ENCODE assay signal across 23 cellular contexts in genomic region chr2:164523026-164523425, GRCh38.
DNase-seq lines count a peak whose midpoint lies in the region; ATAC-seq and TF ChIP-seq lines count a peak whose summit lies in the region.
"Had no signal": no experiment of that assay in that cellular context is flagged by ENCODE, and none has a peak within 500 bp of the region (broad histone marks: within the 10 kb centered on the region; RNA-seq: fewer than 3 reads in every experiment).

No MANE protein-coding gene starts in this region.

- H3K9me2 ChIP-seq in SK-N-SH = no peaks in the 10 kb centered on the region

- no peak overlapping the region for H3K4me2 ChIP-seq in SK-N-SH

- TF ChIP-seq RAD21 in SK-N-SH (IDR thresholded peaks at IDR 0.05; ENCODE audit: low read length) = no peak

- TF ChIP-seq CTCF in SK-N-SH (IDR thresholded peaks at IDR 0.05) = no peak
- no peak for TF ChIP-seq CTCF in fibroblast of the aortic adventitia (IDR thresholded peaks at IDR 0.05; ENCODE audit: insufficient read depth, low read length)
- TF ChIP-seq CTCF in heart right ventricle (IDR thresholded peaks at IDR 0.05) = no peak

- no peak for ATAC-seq in HG02588 (IDR thresholded peaks at IDR 0.05; ENCODE audit: unreplicated experiment)
- no peak for ATAC-seq in GM19035 (IDR thresholded peaks at IDR 0.05; ENCODE audit: unreplicated experiment)
- ATAC-seq in heart right ventricle = no peak
- ATAC-seq: activated T-cell treated with anti-CD3 and anti-CD28 coated beads, Interleukin-2, amount 50 U/mL, for 72 hours; effector memory CD8-positive, alpha-beta T cell; K562; left colon had no signal

- no peak overlapping the region for H3K9ac ChIP-seq in SK-N-SH

- WGBS in SK-N-SH (ENCODE audit: low lambda C conversion rate) = 47% methylated on average over 3 of the region's 3 CpGs
- 73 to 81% methylated on average over 3 of the region's 3 CpGs for WGBS in heart right ventricle, 2 donors

- POLR2A ChIA-PET in SK-N-SH (lab: Yijun Ruan, JAX) = no interaction called here

- no peaks in the 10 kb centered on the region for H3F3A ChIP-seq in SK-N-SH (replicated peaks; ENCODE audit: insufficient read depth)

- H3K4me1 ChIP-seq in SK-N-SH (ENCODE audit: control insufficient read depth in 1 of 2, insufficient read depth in 2 of 2, low read depth in 1 of 2, low read length in 1 of 2) (no peaks in the 10 kb centered on the region; a peak in 1 of 4 replicates), heart right ventricle (no peaks in the 10 kb centered on the region)
- H3K4me1 ChIP-seq: Peyer's patch, psoas muscle, SJSA1, transverse colon had no signal

- H3K79me2 ChIP-seq in SK-N-SH (ENCODE audit: insufficient read depth) = no peaks in the 10 kb centered on the region; the same call in 1 of the 2 replicates

- H3K27me3 ChIP-seq in SK-N-SH (ENCODE audit: insufficient read depth) = no peaks in the 10 kb centered on the region
- H3K27me3 ChIP-seq in heart right ventricle = no peaks in the 10 kb centered on the region
- H3K27me3 ChIP-seq: cardiac muscle cell, Peyer's patch, SJSA1, transverse colon had no signal

- intact Hi-C loops in heart right ventricle (cut with DNase I) = no loop called here

- no peak overlapping the region for H3K4me3 ChIP-seq in SK-N-SH (ENCODE audit: low read depth in 2 of 2, low read length in 1 of 2)
- H3K4me3 ChIP-seq in fibroblast of the aortic adventitia (ENCODE audit: low read depth, low read length) = no peak overlapping the region
- no peak overlapping the region for H3K4me3 ChIP-seq in heart right ventricle
- H3K4me3 ChIP-seq: cardiac muscle cell, coronary artery, K562, Peyer's patch, psoas muscle, SJSA1, transverse colon had no signal

- H3K9me3 ChIP-seq in SK-N-SH (no peaks in the 10 kb centered on the region), heart right ventricle (peaks cover 0 to 30% (median 2%) of the 10 kb centered on the region in 11 donors)
- H3K9me3 ChIP-seq: Peyer's patch, SJSA1, transverse colon had no signal

- CTCF ChIA-PET in SK-N-SH (lab: Yijun Ruan, JAX) = interaction anchor here (1.6 kb wide), 1 partner anchor 15 kb away, joined by 8 read pairs; no protein-coding TSS in a partner anchor

- H3K36me3 ChIP-seq in SK-N-SH (replicated peaks in 1 of 2; ENCODE audit: control insufficient read depth in 1 of 2, insufficient read depth in 2 of 2, low read length in 1 of 2) (peaks cover 0 to 28% of the 10 kb centered on the region in 2 experiments), heart right ventricle (no peaks in the 10 kb centered on the region)
- H3K36me3 ChIP-seq: cardiac muscle cell, Peyer's patch, SJSA1, transverse colon had no signal

- DNase-seq in GM04503 (ENCODE audit: low read depth) = peak; percentile 31
- DNase-seq in SK-N-SH = no peak
- DNase-seq in fibroblast of the aortic adventitia (ENCODE audit: low read depth) = peak; percentile 18
- no peak for DNase-seq in activated T-cell treated with anti-CD3 and anti-CD28 coated beads, Interleukin-2, amount 50 U/mL, for 48 hours
- no peak for DNase-seq in heart right ventricle
- DNase-seq: activated naive CD4-positive, alpha-beta T cell treated with Interleukin-2 at 50 U/mL for 16 hours; activated T-cell treated with anti-CD3 and anti-CD28 coated beads, Interleukin-2, amount 50 U/mL, for 72 hours; DMS79; effector memory CD8-positive, alpha-beta T cell; head of caudate nucleus; left colon; NCI-H1436; NCI-H510A treated with DMSO at 0.1 percent for 48 hours; NK-92 treated with Interleukin-12 subunit alpha and Interleukin-12 subunit beta, amount 100 ng/mL, for 24 hours; Peyer's patch; psoas muscle; transverse colon had no signal

- no peaks in the 10 kb centered on the region for H4K20me1 ChIP-seq in SK-N-SH (ENCODE audit: insufficient read depth)

- no peak overlapping the region for H2AFZ ChIP-seq in SK-N-SH (ENCODE audit: low read depth)

- no peak overlapping the region for H3K27ac ChIP-seq in SK-N-SH (ENCODE audit: low read depth in 2 of 2, low read length in 1 of 2)
- H3K27ac ChIP-seq in heart right ventricle = no peak overlapping the region
- H3K27ac ChIP-seq: cardiac muscle cell, coronary artery, Peyer's patch, psoas muscle, SJSA1, transverse colon had no signal

- peak in 1 of 2 experiments; percentile 37; a peak in 1 of 4 replicates for TF ChIP-seq EP300 in SK-N-SH (IDR thresholded peaks at IDR 0.05; ENCODE audit: borderline replicate concordance in 1 of 2, low read depth in 1 of 2, low read length in 1 of 2)

TF ChIP-seq in SK-N-SH, 30 proteins besides CTCF, POLR2A, EP300 and RAD21:
- peak; percentile 39; the same call in 1 of the 2 replicates for TF ChIP-seq JUND (IDR thresholded peaks at IDR 0.05)
- TF ChIP-seq MEF2A (IDR thresholded peaks at IDR 0.05; ENCODE audit: borderline replicate concordance, low read depth) = no peak
- peak; percentile 83 for TF ChIP-seq TCF12 (IDR thresholded peaks at IDR 0.05)
- TF ChIP-seq GATA2 (CRISPR knock-in tag; IDR thresholded peaks at IDR 0.05) = no peak
- TF ChIP-seq REST (IDR thresholded peaks at IDR 0.05; ENCODE audit: low read depth, low read length) = no peak
- no peak for TF ChIP-seq ELF1 (IDR thresholded peaks at IDR 0.05)
- no peak for TF ChIP-seq MXI1 (IDR thresholded peaks at IDR 0.05; ENCODE audit: low read depth, low read length)
- peak; percentile 67 for TF ChIP-seq PBX3 (IDR thresholded peaks at IDR 0.05)
- TF ChIP-seq NRF1 (IDR thresholded peaks at IDR 0.05; ENCODE audit: low read depth, low read length) = no peak
- no peak for TF ChIP-seq USF2 (IDR thresholded peaks at IDR 0.05; ENCODE audit: borderline replicate concordance, low read depth, low read length)
- no peak for TF ChIP-seq FOXJ3 (CRISPR knock-in tag; IDR thresholded peaks at IDR 0.05)
- 0 out of 2 replicates have a peak, but pooled peaks have one; percentile 39 for TF ChIP-seq FOSL2 (IDR thresholded peaks at IDR 0.05; ENCODE audit: borderline replicate concordance, low read depth)
- peak; percentile 33; the same call in 1 of the 2 replicates for TF ChIP-seq NFIC (IDR thresholded peaks at IDR 0.05; ENCODE audit: borderline replicate concordance)
- TF ChIP-seq SMC3 (IDR thresholded peaks at IDR 0.05; ENCODE audit: low read depth, low read length) = no peak
- TF ChIP-seq EZH2phosphoT487 (IDR thresholded peaks at IDR 0.05; ENCODE audit: borderline replicate concordance, low read depth) = no peak

Comparison
In these comparisons a context has a peak if more than half of its experiments do, and no peak if none do; other contexts are left out.
1. DNase-seq: peak in GM04503 (single experiment) and fibroblast of the aortic adventitia (single experiment); none in SK-N-SH (single experiment), activated T-cell treated with anti-CD3 and anti-CD28 coated beads, Interleukin-2, amount 50 U/mL, for 48 hours (0 of 2) and heart right ventricle (0 of 2).